16 cellular contexts compared by ENCODE assay signal in the genomic region with DNA sequence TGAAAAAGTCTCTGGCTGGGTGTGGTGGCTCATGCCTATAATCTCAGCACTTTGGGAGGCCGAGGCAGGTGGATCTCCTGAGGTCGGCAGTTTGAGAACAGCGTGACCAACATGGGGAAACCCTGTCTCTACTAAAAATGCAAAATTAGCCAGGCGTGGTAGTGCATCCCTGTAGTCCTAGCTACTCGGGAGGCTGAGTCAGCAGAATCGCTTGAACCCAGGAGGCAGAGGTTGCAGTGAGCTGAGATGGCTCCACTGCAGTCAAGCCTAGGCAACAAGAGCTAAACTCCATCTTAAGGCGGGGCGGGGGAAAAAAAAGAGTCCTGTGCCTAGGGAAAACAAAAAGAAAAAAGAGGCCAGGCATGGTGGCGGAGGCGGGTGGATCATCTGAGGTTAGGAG. TPM values are rescaled to one million over a fixed set of nuclear protein-coding genes. Genes with fewer than 3 reads are reported as not detected.
DNase-seq lines count a peak whose midpoint lies in the region; ATAC-seq and TF ChIP-seq lines count a peak whose summit lies in the region.
"Had no signal": no experiment of that assay in that cellular context is flagged by ENCODE, and none has a peak within 500 bp of the region (broad histone marks: within the 10 kb centered on the region; RNA-seq: fewer than 3 reads in every experiment).

No MANE protein-coding gene starts in this region.

- peaks cover 11% of the 10 kb centered on the region for H3K4me1 ChIP-seq in GM23338 (ENCODE audit: insufficient read depth)

- H3K36me3 ChIP-seq in GM23338 (ENCODE audit: insufficient read depth): peaks cover 5% of the 10 kb centered on the region; the same call in 1 of the 2 replicates

- H3F3A ChIP-seq in GM23338 (replicated peaks; ENCODE audit: low read depth): peaks cover 12% of the 10 kb centered on the region

- peaks cover 58% of the 10 kb centered on the region for H3K36me3 Mint-ChIP-seq in T-helper 1 cell treated with Interleukin-12 subunit alpha and Interleukin-12 subunit beta and Interleukin-4 antibody, amounts not matched to agents 30 μg/mL and 1 μg/mL, for 36 hours (ENCODE audit: low read depth)
- H3K36me3 Mint-ChIP-seq in GM23338 (ENCODE audit: low read depth): peaks cover 58% of the 10 kb centered on the region
- peaks cover 62% of the 10 kb centered on the region for H3K36me3 Mint-ChIP-seq in activated naive CD8-positive, alpha-beta T cell treated with anti-CD3 and anti-CD28 coated beads, Interleukin-2, amount 10 ng/mL, durations not matched to agents 7 days and 5 days
- peaks cover 32% of the 10 kb centered on the region for H3K36me3 Mint-ChIP-seq in natural killer cell treated with Interleukin-12 subunit alpha and Interleukin-12 subunit beta and Interleukin-15 and Interleukin-18, amount 100 ng/mL, for 72 hours

- H3K27me3 Mint-ChIP-seq in T-helper 1 cell treated with Interleukin-12 subunit alpha and Interleukin-12 subunit beta and Interleukin-4 antibody, amounts not matched to agents 30 μg/mL and 1 μg/mL, for 36 hours (ENCODE audit: low read depth): no peaks in the 10 kb centered on the region
- peaks cover 20% of the 10 kb centered on the region for H3K27me3 Mint-ChIP-seq in GM23338 (ENCODE audit: insufficient read depth, low read depth, poor library complexity)
- H3K27me3 Mint-ChIP-seq in activated naive CD8-positive, alpha-beta T cell treated with anti-CD3 and anti-CD28 coated beads, Interleukin-2, amount 10 ng/mL, durations not matched to agents 7 days and 5 days: no peaks in the 10 kb centered on the region
- H3K27me3 Mint-ChIP-seq in natural killer cell treated with Interleukin-12 subunit alpha and Interleukin-12 subunit beta and Interleukin-15 and Interleukin-18, amount 100 ng/mL, for 72 hours: no peaks in the 10 kb centered on the region

- H2AFZ ChIP-seq in GM23338: no peak overlapping the region
- H2AFZ ChIP-seq: hepatocyte had no signal

- no peak overlapping the region for H3K4me3 ChIP-seq in GM23338

- peak overlapping the region; percentile 83 for H3K4me3 Mint-ChIP-seq in T-helper 1 cell treated with Interleukin-12 subunit alpha and Interleukin-12 subunit beta and Interleukin-4 antibody, amounts not matched to agents 30 μg/mL and 1 μg/mL, for 36 hours
- H3K4me3 Mint-ChIP-seq in GM23338: peak overlapping the region; percentile 71; the same call in 2 of the 3 replicates
- H3K4me3 Mint-ChIP-seq in activated naive CD8-positive, alpha-beta T cell treated with anti-CD3 and anti-CD28 coated beads, Interleukin-2, amount 10 ng/mL, durations not matched to agents 7 days and 5 days: peak overlapping the region; percentile 78
- peak overlapping the region; percentile 85 for H3K4me3 Mint-ChIP-seq in natural killer cell treated with Interleukin-12 subunit alpha and Interleukin-12 subunit beta and Interleukin-15 and Interleukin-18, amount 100 ng/mL, for 72 hours

- DNase-seq in T-helper 1 cell (no peak), GM23338 (ENCODE audit: low spot score) (no peak), GM03348 (ENCODE audit: low spot score) (no peak), NOMO-1 (lab: John Stamatoyannopoulos, UW; ENCODE audit: unreplicated experiment in 2 of 2) (no peak), medulla oblongata (ENCODE audit: extremely low spot score) (no peak)
- no peak for DNase-seq in activated naive CD8-positive, alpha-beta T cell treated with anti-CD3 and anti-CD28 coated beads, Interleukin-2, amount 10 ng/mL, durations not matched to agents 7 days and 5 days
- DNase-seq in natural killer cell treated with Interleukin-12 subunit alpha and Interleukin-12 subunit beta and Interleukin-15 and Interleukin-18, amount 100 ng/mL, for 72 hours (ENCODE audit: low spot score): no peak
- DNase-seq: activated CD8-positive, alpha-beta memory T cell treated with anti-CD3 and anti-CD28 coated beads for 24 hours; cerebellar nuclear complex; kidney glomerular epithelial cell; NCI-H1105 treated with DMSO at 0.1 percent for 48 hours; NCI-H2171; stimulated activated CD4-positive, alpha-beta T cell treated with anti-CD3 and anti-CD28 coated beads, Interleukin-2, amount 100 ng/mL, for 48 hours had no signal

- POLR2A ChIA-PET in activated naive CD8-positive, alpha-beta T cell treated with anti-CD3 and anti-CD28 coated beads, Interleukin-2, amount 10 ng/mL, durations not matched to agents 7 days and 5 days (lab: Charles Lee): interaction anchor here (1.2 kb wide), 1 partner anchor 18 kb away, joined by 7 read pairs; no protein-coding TSS in a partner anchor

- H3K79me2 ChIP-seq in GM23338 (replicated peaks; ENCODE audit: insufficient read depth): peaks cover 56% of the 10 kb centered on the region

- peak overlapping the region; percentile 45 for H3K27ac Mint-ChIP-seq in T-helper 1 cell treated with Interleukin-12 subunit alpha and Interleukin-12 subunit beta and Interleukin-4 antibody, amounts not matched to agents 30 μg/mL and 1 μg/mL, for 36 hours
- no peak overlapping the region for H3K27ac Mint-ChIP-seq in GM23338
- H3K27ac Mint-ChIP-seq in activated naive CD8-positive, alpha-beta T cell treated with anti-CD3 and anti-CD28 coated beads, Interleukin-2, amount 10 ng/mL, durations not matched to agents 7 days and 5 days: no peak overlapping the region
- H3K27ac Mint-ChIP-seq in natural killer cell treated with Interleukin-12 subunit alpha and Interleukin-12 subunit beta and Interleukin-15 and Interleukin-18, amount 100 ng/mL, for 72 hours: peak overlapping the region in 1 of 2 donors; percentile 43

- no peak for ATAC-seq in GM23338
- ATAC-seq in activated naive CD8-positive, alpha-beta T cell treated with anti-CD3 and anti-CD28 coated beads, Interleukin-2, amount 10 ng/mL, durations not matched to agents 7 days and 5 days (ENCODE audit: low read depth): no peak
- ATAC-seq in natural killer cell treated with Interleukin-12 subunit alpha and Interleukin-12 subunit beta and Interleukin-15 and Interleukin-18, amount 100 ng/mL, for 72 hours: no peak

- peaks cover 13% of the 10 kb centered on the region; the same call in 1 of the 2 replicates for H4K20me1 ChIP-seq in GM23338 (replicated peaks; ENCODE audit: insufficient read depth)

- H3K4me2 ChIP-seq in GM23338: no peak overlapping the region

- no peak overlapping the region for H3K27ac ChIP-seq in GM23338 (ENCODE audit: low read depth)
- H3K27ac ChIP-seq: 22Rv1, hepatocyte had no signal

- no peaks in the 10 kb centered on the region for H3K27me3 ChIP-seq in GM23338 (ENCODE audit: insufficient read depth)
- H3K27me3 ChIP-seq: hepatocyte had no signal

- H3K4me1 Mint-ChIP-seq in T-helper 1 cell treated with Interleukin-12 subunit alpha and Interleukin-12 subunit beta and Interleukin-4 antibody, amounts not matched to agents 30 μg/mL and 1 μg/mL, for 36 hours (ENCODE audit: low read depth): peaks cover 14% of the 10 kb centered on the region
- H3K4me1 Mint-ChIP-seq in GM23338: peaks cover 4% of the 10 kb centered on the region; the same call in 2 of the 3 replicates
- H3K4me1 Mint-ChIP-seq in activated naive CD8-positive, alpha-beta T cell treated with anti-CD3 and anti-CD28 coated beads, Interleukin-2, amount 10 ng/mL, durations not matched to agents 7 days and 5 days: peaks cover 12% of the 10 kb centered on the region
- peaks cover 40% of the 10 kb centered on the region in 2 donors for H3K4me1 Mint-ChIP-seq in natural killer cell treated with Interleukin-12 subunit alpha and Interleukin-12 subunit beta and Interleukin-15 and Interleukin-18, amount 100 ng/mL, for 72 hours (ENCODE audit: low read depth in 2 of 2)

- H3K9me3 Mint-ChIP-seq in T-helper 1 cell treated with Interleukin-12 subunit alpha and Interleukin-12 subunit beta and Interleukin-4 antibody, amounts not matched to agents 30 μg/mL and 1 μg/mL, for 36 hours: peaks cover 46% of the 10 kb centered on the region
- H3K9me3 Mint-ChIP-seq in GM23338: peaks cover 26% of the 10 kb centered on the region
- peaks cover 21% of the 10 kb centered on the region for H3K9me3 Mint-ChIP-seq in activated naive CD8-positive, alpha-beta T cell treated with anti-CD3 and anti-CD28 coated beads, Interleukin-2, amount 10 ng/mL, durations not matched to agents 7 days and 5 days
- no peaks in the 10 kb centered on the region for H3K9me3 Mint-ChIP-seq in natural killer cell treated with Interleukin-12 subunit alpha and Interleukin-12 subunit beta and Interleukin-15 and Interleukin-18, amount 100 ng/mL, for 72 hours

- H3K9me2 ChIP-seq in GM23338 (ENCODE audit: insufficient read depth): no peaks in the 10 kb centered on the region

- no peak for TF ChIP-seq CTCF in GM23338 (conservative IDR thresholded peaks at IDR 0.05; ENCODE audit: low read depth in 2 of 2)

TF ChIP-seq in GM23338, 12 proteins besides CTCF, POLR2A, EP300 and RAD21 (continues in another document):
- no peak for TF ChIP-seq REST (IDR thresholded peaks at IDR 0.05; ENCODE audit: unreplicated experiment)
- no peak for TF ChIP-seq POLR2AphosphoS5 (IDR thresholded peaks at IDR 0.05; ENCODE audit: low read depth)

RNA-seq across cellular contexts. Expression of gene ZNF43, which starts 2.2 kb away (rescaled TPM):
- 51.7 and 59.8 TPM in 2 replicates for total RNA-seq in GM23338 (2014; rRNA removed; shearing (Covaris generic))
- polyA plus RNA-seq in GM23338 (2016; fragmentation: Nextera tagmentation; extraction: Ambion mirVana): 18.4 and 22.2 TPM in 2 replicates
- 10 to 100 TPM; 36.5 to 39.8 TPM for total RNA-seq in activated naive CD8-positive, alpha-beta T cell treated with anti-CD3 and anti-CD28 coated beads, Interleukin-2, amount 10 ng/mL, durations not matched to agents 7 days and 5 days
- 10 to 100 TPM; 28.8 to 35.4 TPM for total RNA-seq in natural killer cell treated with Interleukin-12 subunit alpha and Interleukin-12 subunit beta and Interleukin-15 and Interleukin-18, amount 100 ng/mL, for 72 hours
